ENCODE assay signal across 9 cellular contexts in genomic region chr6:40719671-40720374, GRCh38.
DNase-seq lines count a peak whose midpoint lies in the region; ATAC-seq, FAIRE-seq and TF ChIP-seq lines count a peak whose summit lies in the region.
"Had no signal": no experiment of that assay in that cellular context is flagged by ENCODE, and none has a peak within 500 bp of the region (broad histone marks: within the 10 kb centered on the region; RNA-seq: fewer than 3 reads in every experiment).

No MANE protein-coding gene starts in this region.

- no peaks in the 10 kb centered on the region for H3K27me3 Mint-ChIP-seq in activated B cell treated with CpG ODN at 0.5 μM for 24 hours
- H3K27me3 Mint-ChIP-seq in type B pancreatic cell: peaks cover 10% of the 10 kb centered on the region

- no peak overlapping the region for H3K9ac ChIP-seq in kidney (ENCODE audit: low read length in 2 of 2)

- H3K9me3 Mint-ChIP-seq in activated B cell treated with CpG ODN at 0.5 μM for 24 hours: no peaks in the 10 kb centered on the region
- no peaks in the 10 kb centered on the region for H3K9me3 Mint-ChIP-seq in type B pancreatic cell

- peak; percentile 41 for DNase-seq in AG09309 (ENCODE audit: low read depth)
- no peak for DNase-seq in activated B cell treated with CpG ODN at 0.5 μM for 24 hours
- no peak for DNase-seq in kidney
- DNase-seq in type B pancreatic cell (ENCODE audit: extremely low spot score, unreplicated experiment): no peak
- no peak for DNase-seq in NCI-H1048 (lab: John Stamatoyannopoulos, UW)

- H3K27ac Mint-ChIP-seq in activated B cell treated with CpG ODN at 0.5 μM for 24 hours: no peak overlapping the region
- peak overlapping the region; percentile 80 for H3K27ac Mint-ChIP-seq in type B pancreatic cell

- H3K4me1 ChIP-seq in kidney (ENCODE audit: control insufficient read depth in 1 of 2, insufficient read depth in 1 of 2, low read depth in 1 of 2, low read length in 2 of 2): peaks cover 5% of the 10 kb centered on the region in 2 donors

- CTCF ChIA-PET in activated B cell treated with CpG ODN at 0.5 μM for 24 hours (lab: Charles Lee): no interaction called here

- H3K4me3 ChIP-seq in AG09309 (ENCODE audit: control insufficient read depth, low read depth, low read length) (no peak overlapping the region), kidney (ENCODE audit: low read length in 2 of 2) (no peak overlapping the region)

- no peaks in the 10 kb centered on the region for H3K36me3 Mint-ChIP-seq in activated B cell treated with CpG ODN at 0.5 μM for 24 hours (ENCODE audit: low read depth)
- H3K36me3 Mint-ChIP-seq in type B pancreatic cell: no peaks in the 10 kb centered on the region

- POLR2A ChIA-PET in activated B cell treated with CpG ODN at 0.5 μM for 24 hours (lab: Charles Lee): no interaction called here

- peaks cover 24% of the 10 kb centered on the region for H3K4me1 Mint-ChIP-seq in activated B cell treated with CpG ODN at 0.5 μM for 24 hours
- peaks cover 66% of the 10 kb centered on the region for H3K4me1 Mint-ChIP-seq in type B pancreatic cell (ENCODE audit: unreplicated experiment)

- no peaks in the 10 kb centered on the region for H3K36me3 ChIP-seq in kidney (ENCODE audit: control insufficient read depth in 1 of 2, insufficient read depth in 2 of 2, low read length in 2 of 2)

- TF ChIP-seq CTCF in AG09309 (IDR thresholded peaks at IDR 0.05; ENCODE audit: control insufficient read depth, insufficient read depth, low read depth, low read length, missing control alignments) (no peak), activated B cell treated with CpG ODN at 0.5 μM for 24 hours (IDR thresholded peaks at IDR 0.05) (no peak), kidney (IDR thresholded peaks at IDR 0.05; ENCODE audit: borderline replicate concordance, extremely low read depth, insufficient read depth) (no peak), type B pancreatic cell (conservative IDR thresholded peaks at IDR 0.05) (no peak)

- intact Hi-C loops in activated B cell treated with CpG ODN at 0.5 μM for 24 hours (cut with micrococcal nuclease): no loop called here
- intact Hi-C loops in kidney (cut with DNase I): no loop called here

- H3K27ac ChIP-seq in kidney (ENCODE audit: low read depth in 2 of 2, low read length in 2 of 2): peak overlapping the region; percentile 2 to 8

- peak overlapping the region; percentile 65 for H3K4me3 Mint-ChIP-seq in activated B cell treated with CpG ODN at 0.5 μM for 24 hours
- peak overlapping the region; percentile 57 for H3K4me3 Mint-ChIP-seq in type B pancreatic cell

- H3K9me3 ChIP-seq in kidney (ENCODE audit: control insufficient read depth in 1 of 2, low read length in 2 of 2): no peaks in the 10 kb centered on the region

- FAIRE-seq in kidney (lab: Jason Lieb, UNC): no peak
- FAIRE-seq: colon had no signal

- ATAC-seq in GM18870 (IDR thresholded peaks at IDR 0.05; ENCODE audit: unreplicated experiment) (peak; percentile 59), HG03565 (IDR thresholded peaks at IDR 0.05; ENCODE audit: unreplicated experiment) (peak; percentile 53), activated B cell treated with CpG ODN at 0.5 μM for 24 hours (ENCODE audit: low read depth) (peak; percentile 74)
- ATAC-seq in activated CD4-positive, CD25-positive, alpha-beta regulatory T cell treated with anti-CD3 and anti-CD28 coated beads, Interleukin-2, amount 50 U/mL, for 24 hours: no peak

Comparison
In these comparisons a context has a peak if more than half of its experiments do, and no peak if none do; other contexts are left out.
1. ATAC-seq: peak in GM18870 (single experiment), HG03565 (single experiment) and activated B cell treated with CpG ODN at 0.5 μM for 24 hours (single experiment); none in activated CD4-positive, CD25-positive, alpha-beta regulatory T cell treated with anti-CD3 and anti-CD28 coated beads, Interleukin-2, amount 50 U/mL, for 24 hours (0 of 2).